ENCODE assay signal across 23 cellular contexts in genomic region chrX:150223176-150224015, GRCh38.
DNase-seq lines count a peak whose midpoint lies in the region; ATAC-seq, FAIRE-seq and TF ChIP-seq lines count a peak whose summit lies in the region.
"Had no signal": no experiment of that assay in that cellular context is flagged by ENCODE, and none has a peak within 500 bp of the region (broad histone marks: within the 10 kb centered on the region; RNA-seq: fewer than 3 reads in every experiment).

No MANE protein-coding gene starts in this region.

- no peak for TF ChIP-seq RAD21 in A549 (conservative IDR thresholded peaks at IDR 0.05 in 1 of 2, IDR thresholded peaks at IDR 0.05 in 1 of 2)

- H3K36me3 Mint-ChIP-seq in T-cell: no peaks in the 10 kb centered on the region
- H3K36me3 Mint-ChIP-seq: CD14-positive monocyte; CD8-positive, alpha-beta memory T cell had no signal

- no peak overlapping the region for H3K27ac Mint-ChIP-seq in T-cell
- H3K27ac Mint-ChIP-seq: B cell; CD4-positive, alpha-beta T cell; CD8-positive, alpha-beta memory T cell; HFFc6 had no signal

- no peak for DNase-seq in A549 (ENCODE audit: low read depth in 1 of 2, low spot score in 1 of 2)
- DNase-seq in islet precursor cell: peak; percentile 30
- DNase-seq in spleen: peak; percentile 53
- DNase-seq in T-cell: no peak
- no peak for DNase-seq in GM03348 (ENCODE audit: low spot score)
- DNase-seq in medulla oblongata (ENCODE audit: extremely low spot score): no peak
- DNase-seq: CD4-positive, alpha-beta T cell; CD8-positive, alpha-beta memory T cell; DMS 273 treated with DMSO at 0.1 percent for 48 hours; DMS79; EL; GDM1; GOT3; HFFc6 had no signal

- H3K36me3 ChIP-seq in BLaER1 (no peaks in the 10 kb centered on the region), spleen (no peaks in the 10 kb centered on the region)
- H3K36me3 ChIP-seq: BLaER1 treated with 17β-estradiol and CSF1 and Interleukin-3, amounts not matched to agents 10 nM and 100 nM; HAP-1 had no signal

- peaks cover 1 to 26% of the 10 kb centered on the region in 2 donors for H3K27me3 Mint-ChIP-seq in T-cell
- H3K27me3 Mint-ChIP-seq: B cell; CD4-positive, alpha-beta T cell had no signal

- WGBS in A549 (ENCODE audit: missing lambda C conversion rate): 72% methylated on average over 10 of the region's 12 CpGs
- 74 to 93% (median 86%) methylated on average over 10 to 12 of the region's 12 CpGs for WGBS in spleen, 5 donors

- H3K4me3 ChIP-seq in A549 (no peak overlapping the region), BLaER1 (no peak overlapping the region), spleen (no peak overlapping the region)
- H3K4me3 ChIP-seq: BLaER1 treated with 17β-estradiol and CSF1 and Interleukin-3, amounts not matched to agents 10 nM and 100 nM; HAP-1 had no signal

- H3K9me3 ChIP-seq in A549 (no peaks in the 10 kb centered on the region), BLaER1 (no peaks in the 10 kb centered on the region), spleen (no peaks in the 10 kb centered on the region)
- H3K9me3 ChIP-seq: BLaER1 treated with 17β-estradiol and CSF1 and Interleukin-3, amounts not matched to agents 10 nM and 100 nM; HAP-1 had no signal

- H4K20me1 ChIP-seq in BLaER1: no peaks in the 10 kb centered on the region
- H4K20me1 ChIP-seq: BLaER1 treated with 17β-estradiol and CSF1 and Interleukin-3, amounts not matched to agents 10 nM and 100 nM had no signal

- H3K9ac ChIP-seq in BLaER1: no peak overlapping the region
- H3K9ac ChIP-seq: BLaER1 treated with 17β-estradiol and CSF1 and Interleukin-3, amounts not matched to agents 10 nM and 100 nM had no signal

- no peaks in the 10 kb centered on the region for H3K9me3 Mint-ChIP-seq in T-cell
- H3K9me3 Mint-ChIP-seq: CD14-positive monocyte; CD4-positive, alpha-beta T cell; CD8-positive, alpha-beta memory T cell; HFFc6 had no signal

- CTCF ChIA-PET in A549 (lab: Yijun Ruan, JAX): no interaction called here
- CTCF ChIA-PET in T-cell (lab: Charles Lee): no interaction called here

- intact Hi-C loops in spleen (cut with DNase I; ENCODE audit: low total_unique reads): no loop called here

- no peak for TF ChIP-seq POLR2A in A549 (IDR thresholded peaks at IDR 0.05; ENCODE audit: low read length)
- TF ChIP-seq POLR2A in spleen (IDR thresholded peaks at IDR 0.05): no peak

- H3K4me1 ChIP-seq in A549: no peaks in the 10 kb centered on the region
- H3K4me1 ChIP-seq in BLaER1: peaks cover 78% of the 10 kb centered on the region
- no peaks in the 10 kb centered on the region for H3K4me1 ChIP-seq in spleen

- H3K4me3 Mint-ChIP-seq in T-cell: no peak overlapping the region
- H3K4me3 Mint-ChIP-seq: B cell; CD14-positive monocyte; CD4-positive, alpha-beta T cell; CD8-positive, alpha-beta memory T cell; HFFc6 had no signal

- ATAC-seq in A549: no peak
- no peak for ATAC-seq in T-cell (replicated peaks in 1 of 4)
- ATAC-seq in HG02571 (IDR thresholded peaks at IDR 0.05; ENCODE audit: unreplicated experiment): no peak

- POLR2A ChIA-PET in A549 (lab: Yijun Ruan, JAX) (no interaction called here), T-cell (lab: Charles Lee) (no interaction called here)

- no peak for TF ChIP-seq CTCF in A549 (IDR thresholded peaks at IDR 0.05)
- no peak for TF ChIP-seq CTCF in spleen (IDR thresholded peaks at IDR 0.05 in 8 of 11, conservative IDR thresholded peaks at IDR 0.05 in 3 of 11)

- no peak for TF ChIP-seq EP300 in A549 (IDR thresholded peaks at IDR 0.05)

- H3K27ac ChIP-seq in A549: no peak overlapping the region
- 0 out of 2 replicates have a peak overlapping the region, but pooled peaks have one; percentile 8 for H3K27ac ChIP-seq in BLaER1
- H3K27ac ChIP-seq in spleen: no peak overlapping the region
- H3K27ac ChIP-seq: BLaER1 treated with 17β-estradiol and CSF1 and Interleukin-3, amounts not matched to agents 10 nM and 100 nM had no signal

- H3K4me2 ChIP-seq in A549 (no peak overlapping the region), BLaER1 (no peak overlapping the region)

- peak; percentile 79 for FAIRE-seq in A549 (lab: Jason Lieb, UNC)
- FAIRE-seq: D721Med, GM12892, H54 had no signal

- H3K27me3 ChIP-seq in BLaER1 (no peaks in the 10 kb centered on the region), spleen (replicated peaks in 1 of 7) (peaks cover 0 to 8% (median 0%) of the 10 kb centered on the region in 7 donors)
- H3K27me3 ChIP-seq: BLaER1 treated with 17β-estradiol and CSF1 and Interleukin-3, amounts not matched to agents 10 nM and 100 nM had no signal

- peaks cover 0 to 2% (median 0%) of the 10 kb centered on the region in 3 donors for H3K4me1 Mint-ChIP-seq in T-cell
- H3K4me1 Mint-ChIP-seq: B cell; CD14-positive monocyte; CD8-positive, alpha-beta memory T cell had no signal

TF ChIP-seq in A549, 52 proteins besides CTCF, POLR2A, EP300 and RAD21:
- TF ChIP-seq GATA3 (IDR thresholded peaks at IDR 0.05; ENCODE audit: borderline replicate concordance): no peak
- TF ChIP-seq MYC (IDR thresholded peaks at IDR 0.05; ENCODE audit: borderline replicate concordance, low read length): no peak

Comparison
In these comparisons a context has a peak if more than half of its experiments do, and no peak if none do; other contexts are left out.
1. DNase-seq: peak in islet precursor cell (single experiment) and spleen (single experiment); none in A549 (0 of 2), T-cell (0 of 34), GM03348 (single experiment) and medulla oblongata (single experiment).